Comparison of ENCODE assay signal across 14 cellular contexts in the genomic region with DNA sequence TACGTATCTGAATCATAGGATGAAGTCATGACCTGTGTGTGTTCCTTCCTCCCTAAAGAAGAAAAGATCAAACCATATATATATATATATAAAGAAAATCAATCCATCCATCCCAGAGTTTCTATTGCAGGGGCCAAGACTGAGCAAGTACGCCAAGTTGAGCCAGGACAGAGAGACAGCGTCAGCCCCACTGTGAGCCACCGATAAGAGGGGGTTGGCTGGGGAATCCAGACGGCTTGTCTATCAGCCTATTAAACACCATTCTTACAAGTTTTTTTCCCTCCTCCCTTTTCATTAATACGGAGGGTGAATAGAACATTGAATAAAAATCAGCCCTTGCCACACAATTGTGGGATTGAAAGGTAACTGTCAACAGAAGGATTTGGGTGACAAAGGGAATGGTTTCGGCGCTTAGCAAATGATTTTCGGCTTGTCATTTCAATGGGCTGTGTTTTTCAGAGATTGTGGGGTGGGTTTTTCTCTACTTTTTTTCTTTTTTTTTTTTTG.
DNase-seq lines count a peak whose midpoint lies in the region; ATAC-seq and TF ChIP-seq lines count a peak whose summit lies in the region.
"Had no signal": no experiment of that assay in that cellular context is flagged by ENCODE, and none has a peak within 500 bp of the region (broad histone marks: within the 10 kb centered on the region; RNA-seq: fewer than 3 reads in every experiment).

No MANE protein-coding gene starts in this region.

- no peak overlapping the region for H3K4me3 ChIP-seq in GM23338
- no peak overlapping the region for H3K4me3 ChIP-seq in SK-N-MC
- H3K4me3 ChIP-seq in mesendoderm (ENCODE audit: low read length): no peak overlapping the region
- H3K4me3 ChIP-seq in neural progenitor cell: no peak overlapping the region

- H3K27me3 Mint-ChIP-seq in GM23338 (ENCODE audit: insufficient read depth, low read depth, poor library complexity) (peaks cover 6% of the 10 kb centered on the region), neural progenitor cell (ENCODE audit: insufficient read depth, low read depth) (peaks cover 19% of the 10 kb centered on the region)
- H3K27me3 Mint-ChIP-seq: CD4-positive, alpha-beta T cell had no signal

- H3K9me2 ChIP-seq in GM23338 (ENCODE audit: insufficient read depth): no peaks in the 10 kb centered on the region

- H2BK15ac ChIP-seq in mesendoderm (replicated peaks; ENCODE audit: low read depth): no peak overlapping the region

- H3K79me2 ChIP-seq in GM23338 (replicated peaks; ENCODE audit: insufficient read depth) (no peaks in the 10 kb centered on the region), mesendoderm (ENCODE audit: control insufficient read depth, insufficient read depth, low read length) (no peaks in the 10 kb centered on the region), neural progenitor cell (ENCODE audit: low read depth) (no peaks in the 10 kb centered on the region)

- H4K20me1 ChIP-seq in GM23338 (replicated peaks; ENCODE audit: insufficient read depth): no peaks in the 10 kb centered on the region
- no peaks in the 10 kb centered on the region for H4K20me1 ChIP-seq in neural progenitor cell (ENCODE audit: low read depth)

- H2AFZ ChIP-seq in GM23338 (no peak overlapping the region), neural progenitor cell (replicated peaks) (no peak overlapping the region)

- H3K4me1 ChIP-seq in GM23338 (ENCODE audit: insufficient read depth) (peaks cover 7% of the 10 kb centered on the region; the same call in 1 of the 2 replicates), mesendoderm (ENCODE audit: control insufficient read depth, low read depth, low read length) (no peaks in the 10 kb centered on the region), neural progenitor cell (peaks cover 31% of the 10 kb centered on the region)
- H3K4me1 ChIP-seq: Caco-2 had no signal

- no peaks in the 10 kb centered on the region for H3K79me1 ChIP-seq in mesendoderm (ENCODE audit: low read length)

- H3K56ac ChIP-seq in mesendoderm (ENCODE audit: low read length): peak overlapping the region; percentile 17

- H3K4ac ChIP-seq in mesendoderm (ENCODE audit: low read depth, low read length): no peak overlapping the region

- H3K36me3 ChIP-seq in GM23338 (ENCODE audit: insufficient read depth) (no peaks in the 10 kb centered on the region), SK-N-MC (ENCODE audit: insufficient read depth, low read length) (no peaks in the 10 kb centered on the region), mesendoderm (ENCODE audit: control insufficient read depth, insufficient read depth, low read length) (no peaks in the 10 kb centered on the region), neural progenitor cell (no peaks in the 10 kb centered on the region)

- H4K5ac ChIP-seq in mesendoderm (ENCODE audit: low read length): no peak overlapping the region

- H3K9me3 Mint-ChIP-seq in GM23338 (no peaks in the 10 kb centered on the region), neural progenitor cell (peaks cover 5% of the 10 kb centered on the region)

- H3K36me3 Mint-ChIP-seq in GM23338 (ENCODE audit: low read depth) (no peaks in the 10 kb centered on the region), neural progenitor cell (no peaks in the 10 kb centered on the region)

- WGBS in mesendoderm (ENCODE audit: extremely low coverage, insufficient coverage, low lambda C conversion rate): no CpG with 5 or more reads among the region's 9 CpGs

- no peak overlapping the region for H4K8ac ChIP-seq in mesendoderm (ENCODE audit: low read depth, low read length)

- H2AK5ac ChIP-seq in mesendoderm (ENCODE audit: low read length): no peak overlapping the region

- H3K9ac ChIP-seq in SK-N-MC (ENCODE audit: insufficient read length): no peak overlapping the region
- H3K9ac ChIP-seq in mesendoderm (ENCODE audit: low read length): no peak overlapping the region
- H3K9ac ChIP-seq in neural progenitor cell: peak overlapping the region; percentile 37

- H3K9me3 ChIP-seq in SK-N-MC (ENCODE audit: low read depth, low read length) (no peaks in the 10 kb centered on the region), neural progenitor cell (ENCODE audit: low read depth) (no peaks in the 10 kb centered on the region)

- ATAC-seq in GM23338 (peak; percentile 29; the same call in 2 of the 3 replicates), GM18520 (IDR thresholded peaks at IDR 0.05; ENCODE audit: unreplicated experiment) (no peak), HG02798 (IDR thresholded peaks at IDR 0.05; ENCODE audit: poor library complexity, unreplicated experiment) (no peak)

- H3K27me3 ChIP-seq in GM23338 (ENCODE audit: insufficient read depth): no peaks in the 10 kb centered on the region
- no peaks in the 10 kb centered on the region for H3K27me3 ChIP-seq in mesendoderm (ENCODE audit: insufficient read depth, low read length, poor library complexity)
- H3K27me3 ChIP-seq in neural progenitor cell: no peaks in the 10 kb centered on the region

- no peak overlapping the region for H3K27ac Mint-ChIP-seq in GM23338
- peak overlapping the region; percentile 88 for H3K27ac Mint-ChIP-seq in neural progenitor cell
- H3K27ac Mint-ChIP-seq: CD4-positive, alpha-beta T cell had no signal

- TF ChIP-seq CTCF in GM23338 (conservative IDR thresholded peaks at IDR 0.05; ENCODE audit: low read depth in 2 of 2): no peak
- TF ChIP-seq CTCF in neural progenitor cell (IDR thresholded peaks at IDR 0.05): no peak

- in situ Hi-C loops in ACHN (cut with HindIII; ENCODE audit: low pct_ligation_motif_present, low pct_unique_long_range_greater_than_20kb, low sequenced_read_pairs): no loop called here

- no peak overlapping the region for H2BK120ac ChIP-seq in mesendoderm (ENCODE audit: low read depth, low read length)

- H3K4me2 ChIP-seq in GM23338 (no peak overlapping the region), mesendoderm (ENCODE audit: low read length) (no peak overlapping the region), neural progenitor cell (no peak overlapping the region)

- no peak overlapping the region for H3K4me3 Mint-ChIP-seq in GM23338
- peak overlapping the region; percentile 21 for H3K4me3 Mint-ChIP-seq in neural progenitor cell
- H3K4me3 Mint-ChIP-seq: CD4-positive, alpha-beta T cell; H9 had no signal

- H3F3A ChIP-seq in GM23338 (replicated peaks; ENCODE audit: low read depth): no peaks in the 10 kb centered on the region
- H3F3A ChIP-seq in neural progenitor cell (ENCODE audit: low read depth): peaks cover 3% of the 10 kb centered on the region

- H3K23ac ChIP-seq in mesendoderm (ENCODE audit: low read length): no peak overlapping the region

- H2BK5ac ChIP-seq in mesendoderm (ENCODE audit: low read length): no peak overlapping the region

- no peak overlapping the region for H3K18ac ChIP-seq in mesendoderm (ENCODE audit: low read length)

- DNase-seq in GM23338 (ENCODE audit: low spot score) (no peak), SK-N-MC (ENCODE audit: low read depth, low spot score) (no peak), mesendoderm (peak; percentile 29), neural progenitor cell (ENCODE audit: low spot score) (no peak), ACHN (no peak), caudate nucleus (lab: John Stamatoyannopoulos, UW) (no peak)
- DNase-seq: AML-193; Caco-2; CD4-positive, alpha-beta T cell; H9 had no signal

- peaks cover 24% of the 10 kb centered on the region for H3K4me1 Mint-ChIP-seq in GM23338
- peaks cover 83% of the 10 kb centered on the region for H3K4me1 Mint-ChIP-seq in neural progenitor cell

- H3K27ac ChIP-seq in GM23338 (ENCODE audit: low read depth): no peak overlapping the region
- H3K27ac ChIP-seq in SK-N-MC: peak overlapping the region; percentile 63; the same call in 1 of the 2 replicates
- no peak overlapping the region for H3K27ac ChIP-seq in mesendoderm (ENCODE audit: low read depth, low read length)
- no peak overlapping the region for H3K27ac ChIP-seq in neural progenitor cell
- no peak overlapping the region for H3K27ac ChIP-seq in caudate nucleus (ENCODE audit: low read depth, low read length)
- H3K27ac ChIP-seq: C4-2B, HL-60 had no signal

TF ChIP-seq in GM23338, 12 proteins besides CTCF, POLR2A, EP300 and RAD21:
- TF ChIP-seq CREB1 (CRISPR knock-in tag; IDR thresholded peaks at IDR 0.05; ENCODE audit: low read depth): no peak
- no peak for TF ChIP-seq JUNB (IDR thresholded peaks at IDR 0.05; ENCODE audit: unreplicated experiment)
- TF ChIP-seq, protein P1, sequence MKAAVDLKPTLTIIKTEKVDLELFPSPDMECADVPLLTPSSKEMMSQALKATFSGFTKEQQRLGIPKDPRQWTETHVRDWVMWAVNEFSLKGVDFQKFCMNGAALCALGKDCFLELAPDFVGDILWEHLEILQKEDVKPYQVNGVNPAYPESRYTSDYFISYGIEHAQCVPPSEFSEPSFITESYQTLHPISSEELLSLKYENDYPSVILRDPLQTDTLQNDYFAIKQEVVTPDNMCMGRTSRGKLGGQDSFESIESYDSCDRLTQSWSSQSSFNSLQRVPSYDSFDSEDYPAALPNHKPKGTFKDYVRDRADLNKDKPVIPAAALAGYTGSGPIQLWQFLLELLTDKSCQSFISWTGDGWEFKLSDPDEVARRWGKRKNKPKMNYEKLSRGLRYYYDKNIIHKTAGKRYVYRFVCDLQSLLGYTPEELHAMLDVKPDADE (IDR thresholded peaks at IDR 0.05): no peak
- TF ChIP-seq EZH2phosphoT487 (IDR thresholded peaks at IDR 0.05; ENCODE audit: unreplicated experiment): no peak
- TF ChIP-seq, protein P2, sequence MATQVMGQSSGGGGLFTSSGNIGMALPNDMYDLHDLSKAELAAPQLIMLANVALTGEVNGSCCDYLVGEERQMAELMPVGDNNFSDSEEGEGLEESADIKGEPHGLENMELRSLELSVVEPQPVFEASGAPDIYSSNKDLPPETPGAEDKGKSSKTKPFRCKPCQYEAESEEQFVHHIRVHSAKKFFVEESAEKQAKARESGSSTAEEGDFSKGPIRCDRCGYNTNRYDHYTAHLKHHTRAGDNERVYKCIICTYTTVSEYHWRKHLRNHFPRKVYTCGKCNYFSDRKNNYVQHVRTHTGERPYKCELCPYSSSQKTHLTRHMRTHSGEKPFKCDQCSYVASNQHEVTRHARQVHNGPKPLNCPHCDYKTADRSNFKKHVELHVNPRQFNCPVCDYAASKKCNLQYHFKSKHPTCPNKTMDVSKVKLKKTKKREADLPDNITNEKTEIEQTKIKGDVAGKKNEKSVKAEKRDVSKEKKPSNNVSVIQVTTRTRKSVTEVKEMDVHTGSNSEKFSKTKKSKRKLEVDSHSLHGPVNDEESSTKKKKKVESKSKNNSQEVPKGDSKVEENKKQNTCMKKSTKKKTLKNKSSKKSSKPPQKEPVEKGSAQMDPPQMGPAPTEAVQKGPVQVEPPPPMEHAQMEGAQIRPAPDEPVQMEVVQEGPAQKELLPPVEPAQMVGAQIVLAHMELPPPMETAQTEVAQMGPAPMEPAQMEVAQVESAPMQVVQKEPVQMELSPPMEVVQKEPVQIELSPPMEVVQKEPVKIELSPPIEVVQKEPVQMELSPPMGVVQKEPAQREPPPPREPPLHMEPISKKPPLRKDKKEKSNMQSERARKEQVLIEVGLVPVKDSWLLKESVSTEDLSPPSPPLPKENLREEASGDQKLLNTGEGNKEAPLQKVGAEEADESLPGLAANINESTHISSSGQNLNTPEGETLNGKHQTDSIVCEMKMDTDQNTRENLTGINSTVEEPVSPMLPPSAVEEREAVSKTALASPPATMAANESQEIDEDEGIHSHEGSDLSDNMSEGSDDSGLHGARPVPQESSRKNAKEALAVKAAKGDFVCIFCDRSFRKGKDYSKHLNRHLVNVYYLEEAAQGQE (IDR thresholded peaks at IDR 0.05; ENCODE audit: unreplicated experiment): no peak
